ENCODE assay signal across 1 cellular context in the genomic region with DNA sequence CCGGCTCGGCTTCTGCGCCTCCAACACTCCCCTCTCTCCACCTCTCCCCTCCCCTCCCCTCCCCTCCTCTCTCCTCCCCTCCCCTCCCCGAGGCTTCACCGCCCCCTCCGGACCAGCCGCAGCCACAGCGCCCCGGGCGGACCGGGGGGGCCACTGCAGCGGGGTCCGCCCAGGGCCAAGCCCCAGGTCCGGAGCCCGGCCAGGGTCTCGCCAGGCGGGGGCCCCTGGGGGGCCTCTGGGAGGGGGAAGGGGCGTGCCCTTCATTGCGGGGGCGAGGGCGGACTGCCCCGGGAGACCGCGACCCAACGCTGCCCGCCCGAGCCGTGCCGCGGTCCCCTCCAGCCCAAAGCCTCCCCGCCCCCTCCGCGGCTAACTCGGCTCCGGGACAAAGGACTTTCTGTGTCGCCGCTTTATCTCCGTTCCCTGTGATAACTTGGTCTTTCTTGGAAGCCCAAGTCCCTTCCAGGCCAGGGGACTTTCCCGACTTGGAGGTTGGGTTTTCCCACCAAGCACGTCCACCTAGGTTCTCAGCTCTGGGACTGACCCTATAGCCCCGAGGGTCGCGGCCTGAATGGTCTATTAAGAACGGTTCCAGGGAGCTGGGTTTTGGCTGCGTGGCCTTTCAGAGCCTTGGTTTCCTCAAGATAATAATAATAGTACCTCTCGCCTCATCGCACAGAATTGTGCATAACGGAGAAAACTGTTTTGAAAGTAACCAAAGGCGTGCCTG.
TF ChIP-seq lines count a peak whose summit lies in the region.

A gene (minus strand): TSS at position 29 of the 730 bp plus-strand sequence. CDS start 97 bp downstream, outside the sequence.

TF ChIP-seq in K562, 482 proteins besides CTCF, POLR2A, EP300 and RAD21 (continued from another document):
- TF ChIP-seq, protein P1, sequence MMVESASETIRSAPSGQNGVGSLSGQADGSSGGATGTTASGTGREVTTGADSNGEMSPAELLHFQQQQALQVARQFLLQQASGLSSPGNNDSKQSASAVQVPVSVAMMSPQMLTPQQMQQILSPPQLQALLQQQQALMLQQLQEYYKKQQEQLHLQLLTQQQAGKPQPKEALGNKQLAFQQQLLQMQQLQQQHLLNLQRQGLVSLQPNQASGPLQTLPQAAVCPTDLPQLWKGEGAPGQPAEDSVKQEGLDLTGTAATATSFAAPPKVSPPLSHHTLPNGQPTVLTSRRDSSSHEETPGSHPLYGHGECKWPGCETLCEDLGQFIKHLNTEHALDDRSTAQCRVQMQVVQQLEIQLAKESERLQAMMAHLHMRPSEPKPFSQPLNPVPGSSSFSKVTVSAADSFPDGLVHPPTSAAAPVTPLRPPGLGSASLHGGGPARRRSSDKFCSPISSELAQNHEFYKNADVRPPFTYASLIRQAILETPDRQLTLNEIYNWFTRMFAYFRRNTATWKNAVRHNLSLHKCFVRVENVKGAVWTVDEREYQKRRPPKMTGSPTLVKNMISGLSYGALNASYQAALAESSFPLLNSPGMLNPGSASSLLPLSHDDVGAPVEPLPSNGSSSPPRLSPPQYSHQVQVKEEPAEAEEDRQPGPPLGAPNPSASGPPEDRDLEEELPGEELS (CRISPR knock-in tag; IDR thresholded peaks at IDR 0.05; ENCODE audit: borderline replicate concordance): no peak
- peak; percentile 87 for TF ChIP-seq NFRKB (IDR thresholded peaks at IDR 0.05; ENCODE audit: low read depth)
- TF ChIP-seq, protein P2, sequence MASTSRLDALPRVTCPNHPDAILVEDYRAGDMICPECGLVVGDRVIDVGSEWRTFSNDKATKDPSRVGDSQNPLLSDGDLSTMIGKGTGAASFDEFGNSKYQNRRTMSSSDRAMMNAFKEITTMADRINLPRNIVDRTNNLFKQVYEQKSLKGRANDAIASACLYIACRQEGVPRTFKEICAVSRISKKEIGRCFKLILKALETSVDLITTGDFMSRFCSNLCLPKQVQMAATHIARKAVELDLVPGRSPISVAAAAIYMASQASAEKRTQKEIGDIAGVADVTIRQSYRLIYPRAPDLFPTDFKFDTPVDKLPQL (IDR thresholded peaks at IDR 0.05; ENCODE audit: extremely low read depth, insufficient read length): no peak
